Comparison of ENCODE assay signal across 8 cellular contexts in the genomic region with DNA sequence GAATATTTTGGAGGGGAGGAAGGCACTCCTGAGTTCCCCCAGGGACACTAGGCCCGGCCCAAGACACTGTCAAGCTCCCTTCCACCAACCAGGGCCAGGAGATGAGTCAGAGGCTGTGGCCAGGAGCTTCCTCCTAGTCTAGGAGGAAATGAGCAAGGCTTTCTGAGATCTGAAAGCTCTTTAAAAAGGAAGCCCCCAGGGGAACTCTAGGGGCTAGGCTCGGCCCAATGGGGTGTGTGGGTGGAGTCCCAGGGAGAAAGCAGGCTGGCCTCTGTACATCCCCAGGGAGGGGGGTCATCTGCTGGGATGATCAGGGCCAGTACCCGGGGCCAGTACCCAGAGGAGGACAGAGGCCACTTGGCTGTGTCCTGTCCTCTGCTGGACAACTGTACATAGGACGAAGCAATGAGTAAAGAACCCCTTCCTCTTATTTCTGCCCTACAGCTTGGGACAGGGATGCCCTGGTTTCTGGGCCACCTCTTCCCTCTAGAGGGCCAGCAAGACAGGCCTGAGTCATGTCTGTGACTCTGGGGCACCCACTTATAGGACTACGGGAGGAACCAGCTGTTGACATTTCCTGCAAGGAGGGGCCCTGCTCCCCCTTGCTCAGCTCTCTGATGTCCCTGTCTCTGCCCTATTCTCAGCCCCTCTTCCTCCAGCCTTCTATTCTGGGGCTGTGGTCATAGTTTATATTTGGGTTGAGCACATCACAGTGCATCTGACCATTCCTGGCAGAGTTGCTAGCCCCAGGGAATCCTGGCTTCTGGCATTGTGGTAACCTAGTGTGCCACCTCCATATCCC. TPM values are rescaled to one million over a fixed set of nuclear protein-coding genes. Genes with fewer than 3 reads are reported as not detected.
DNase-seq lines count a peak whose midpoint lies in the region; ATAC-seq lines count a peak whose summit lies in the region.

No MANE protein-coding gene starts in this region.

- peak overlapping the region; percentile 93 to 96 for H3K27ac Mint-ChIP-seq in effector memory CD8-positive, alpha-beta T cell
- H3K27ac Mint-ChIP-seq in naive B cell: peak overlapping the region in 5 of 6 donors; percentile 81 to 95 (median 91)
- H3K27ac Mint-ChIP-seq in stimulated activated naive CD8-positive, alpha-beta T cell treated with anti-CD3 and anti-CD28 coated beads, Interleukin-15, amount 100 ng/mL, for 72 hours: peak overlapping the region; percentile 92 to 95

- H3K9me3 Mint-ChIP-seq in effector memory CD8-positive, alpha-beta T cell: no peaks in the 10 kb centered on the region
- no peaks in the 10 kb centered on the region for H3K9me3 Mint-ChIP-seq in naive B cell
- no peaks in the 10 kb centered on the region for H3K9me3 Mint-ChIP-seq in stimulated activated naive CD8-positive, alpha-beta T cell treated with anti-CD3 and anti-CD28 coated beads, Interleukin-15, amount 100 ng/mL, for 72 hours

- peak overlapping the region; percentile 90 to 96 for H3K4me3 Mint-ChIP-seq in effector memory CD8-positive, alpha-beta T cell
- peak overlapping the region; percentile 38 to 99 (median 85) for H3K4me3 Mint-ChIP-seq in naive B cell
- H3K4me3 Mint-ChIP-seq in stimulated activated naive CD8-positive, alpha-beta T cell treated with anti-CD3 and anti-CD28 coated beads, Interleukin-15, amount 100 ng/mL, for 72 hours: peak overlapping the region; percentile 90 to 97

- H3K36me3 Mint-ChIP-seq in effector memory CD8-positive, alpha-beta T cell (ENCODE audit: insufficient read depth): peaks cover 18% of the 10 kb centered on the region
- no peaks in the 10 kb centered on the region for H3K36me3 Mint-ChIP-seq in naive B cell

- DNase-seq in ELF-1 (ENCODE audit: low read depth, low spot score): peak; percentile 51
- DNase-seq in LHCN-M2 (ENCODE audit: low read depth): peak; percentile 98
- DNase-seq in activated CD4-positive, alpha-beta T cell treated with anti-CD3 and anti-CD28 coated beads, Interleukin-2, amount 50 U/mL, for 4 hours: peak; percentile 73 to 78
- DNase-seq in effector memory CD8-positive, alpha-beta T cell: peak; percentile 63 to 64 (median 64)
- DNase-seq in naive B cell: peak; percentile 74
- DNase-seq in stimulated activated naive CD8-positive, alpha-beta T cell treated with anti-CD3 and anti-CD28 coated beads, Interleukin-15, amount 100 ng/mL, for 72 hours: peak; percentile 84 to 93
- DNase-seq in NCI-H1105 treated with DMSO at 0.1 percent for 48 hours (lab: John Stamatoyannopoulos, UW): no peak

- ATAC-seq in GM21825 (IDR thresholded peaks at IDR 0.05; ENCODE audit: unreplicated experiment): peak; percentile 47
- peak; percentile 70 for ATAC-seq in effector memory CD8-positive, alpha-beta T cell (replicated peaks)
- ATAC-seq in naive B cell (ENCODE audit: low read depth in 2 of 2): peak; percentile 70 to 73
- ATAC-seq in stimulated activated naive CD8-positive, alpha-beta T cell treated with anti-CD3 and anti-CD28 coated beads, Interleukin-15, amount 100 ng/mL, for 72 hours: peak; percentile 77

- peaks cover 0 to 4% of the 10 kb centered on the region in 2 donors for H3K27me3 Mint-ChIP-seq in effector memory CD8-positive, alpha-beta T cell
- peaks cover 0 to 4% (median 4%) of the 10 kb centered on the region in 3 donors for H3K27me3 Mint-ChIP-seq in naive B cell
- H3K27me3 Mint-ChIP-seq in stimulated activated naive CD8-positive, alpha-beta T cell treated with anti-CD3 and anti-CD28 coated beads, Interleukin-15, amount 100 ng/mL, for 72 hours: peaks cover 6% of the 10 kb centered on the region

- H3K4me1 Mint-ChIP-seq in effector memory CD8-positive, alpha-beta T cell (ENCODE audit: low read depth in 2 of 2): peaks cover 32 to 40% of the 10 kb centered on the region in 2 donors
- H3K4me1 Mint-ChIP-seq in naive B cell: peaks cover 41 to 49% (median 41%) of the 10 kb centered on the region in 3 donors
- H3K4me1 Mint-ChIP-seq in stimulated activated naive CD8-positive, alpha-beta T cell treated with anti-CD3 and anti-CD28 coated beads, Interleukin-15, amount 100 ng/mL, for 72 hours: peaks cover 66% of the 10 kb centered on the region

RNA-seq across cellular contexts. Expression of gene FHOD1, which starts 2.7 kb away (rescaled TPM):
- total RNA-seq in LHCN-M2 (2014; rRNA removed): 27.0 and 29.7 TPM in 2 replicates
- polyA plus RNA-seq in LHCN-M2 (2012): 29.4 TPM
- polyA plus RNA-seq in naive B cell (ENCODE audit: low read depth in 6 of 6): 1 to 10 TPM; 1.4 to 4.8 (median 2.3) TPM

RNA-seq across cellular contexts. Expression of gene SLC9A5, which starts 4.2 kb away (rescaled TPM):
- 0.98 and 1.3 TPM in 2 replicates for total RNA-seq in LHCN-M2 (2014; rRNA removed)
- polyA plus RNA-seq in LHCN-M2 (2012): 1.3 TPM
- under 1 TPM in 4 of 6 donors, not detected in 2; 0.08 to 0.14 (median 0.10) TPM for polyA plus RNA-seq in naive B cell (ENCODE audit: low read depth in 6 of 6)

RNA-seq across cellular contexts. Expression of gene TMEM208, which starts 17.7 kb away (rescaled TPM):
- total RNA-seq in LHCN-M2 (2014; rRNA removed): 32.0 and 43.3 TPM in 2 replicates
- 83.7 TPM for polyA plus RNA-seq in LHCN-M2 (2012)
- 10 to 100 TPM; 44.9 to 66.7 (median 55.0) TPM for polyA plus RNA-seq in naive B cell (ENCODE audit: low read depth in 6 of 6)

RNA-seq across cellular contexts. Expression of gene PLEKHG4, which starts 34.7 kb away (rescaled TPM):
- total RNA-seq in LHCN-M2 (2014; rRNA removed): 0.32 and 0.57 TPM in 2 replicates
- polyA plus RNA-seq in LHCN-M2 (2012): 0.33 TPM
- 1 to 10 TPM in 1 of 6 donors, under 1 TPM in 4, not detected in 1; 0.13 to 6.0 (median 0.62) TPM for polyA plus RNA-seq in naive B cell (ENCODE audit: low read depth in 6 of 6)

RNA-seq across cellular contexts. Expression of gene ELMO3, which starts 45.7 kb away (rescaled TPM):
- 1.8 and 1.9 TPM in 2 replicates for total RNA-seq in LHCN-M2 (2014; rRNA removed)
- 0.57 TPM for polyA plus RNA-seq in LHCN-M2 (2012)
- under 1 TPM in 5 of 6 donors, not detected in 1; 0.14 to 0.48 (median 0.39) TPM for polyA plus RNA-seq in naive B cell (ENCODE audit: low read depth in 6 of 6)
